14 cellular contexts compared by ENCODE assay signal in genomic region chr17:50265690-50266306, GRCh38. TPM values are rescaled to one million over a fixed set of nuclear protein-coding genes. Genes with fewer than 3 reads are reported as not detected.
DNase-seq lines count a peak whose midpoint lies in the region; ATAC-seq, FAIRE-seq and TF ChIP-seq lines count a peak whose summit lies in the region.
"Had no signal": no experiment of that assay in that cellular context is flagged by ENCODE, and none has a peak within 500 bp of the region (broad histone marks: within the 10 kb centered on the region; RNA-seq: fewer than 3 reads in every experiment).

No MANE protein-coding gene starts in this region.

- H3K18ac ChIP-seq in neuronal stem cell (ENCODE audit: low read length), result peak overlapping the region; percentile 81

- no peak for TF ChIP-seq EP300 in A549 (IDR thresholded peaks at IDR 0.05)

- no peak overlapping the region for H3K23ac ChIP-seq in neuronal stem cell (ENCODE audit: low read depth, low read length, poor library complexity)

- H3K4me1 ChIP-seq in A549 (peaks cover 26% of the 10 kb centered on the region), HCT116 (ENCODE audit: control insufficient read depth in 1 of 2, insufficient read depth in 2 of 2, low read length in 2 of 2) (peaks cover 22 to 30% of the 10 kb centered on the region in 2 experiments), neuronal stem cell (ENCODE audit: control insufficient read depth in 2 of 2, insufficient read depth in 1 of 2, low read depth in 1 of 2, low read length in 2 of 2) (peaks cover 22 to 40% of the 10 kb centered on the region in 2 donors)
- H3K4me1 ChIP-seq: adrenal gland had no signal

- H3K36me3 Mint-ChIP-seq in activated CD4-positive, alpha-beta T cell treated with anti-CD3 and anti-CD28 coated beads, Interleukin-2, amount 10 ng/mL, durations not matched to agents 24 days and 14 days (ENCODE audit: low read depth), result no peaks in the 10 kb centered on the region
- H3K36me3 Mint-ChIP-seq: IgD-negative memory B cell; naive thymus-derived CD8-positive, alpha-beta T cell had no signal

- H3K36me3 ChIP-seq in HCT116 (ENCODE audit: control insufficient read depth in 1 of 2, insufficient read depth in 2 of 2, low read length in 2 of 2), result no peaks in the 10 kb centered on the region
- no peaks in the 10 kb centered on the region for H3K36me3 ChIP-seq in bronchial epithelial cell (ENCODE audit: control insufficient read depth, insufficient read depth, low read length)
- H3K36me3 ChIP-seq in neuronal stem cell (replicated peaks in 1 of 2; ENCODE audit: control insufficient read depth in 2 of 2, insufficient read depth in 2 of 2, low read length in 2 of 2), result no peaks in the 10 kb centered on the region
- H3K36me3 ChIP-seq: adrenal gland, upper lobe of left lung had no signal

- H3K4me2 ChIP-seq in A549 (peak overlapping the region; percentile 66; the same call in 2 of the 3 replicates), HCT116 (ENCODE audit: low read length) (peak overlapping the region; percentile 54), neuronal stem cell (ENCODE audit: insufficient read depth, low read length, poor library complexity, severe bottlenecking) (no peak overlapping the region)

- H3K27ac Mint-ChIP-seq in activated CD4-positive, alpha-beta T cell treated with anti-CD3 and anti-CD28 coated beads, Interleukin-2, amount 10 ng/mL, durations not matched to agents 24 days and 14 days, result no peak overlapping the region

- peak overlapping the region; percentile 99 for H2BK15ac ChIP-seq in neuronal stem cell (ENCODE audit: low read length)

- H2AFZ ChIP-seq in HCT116 (ENCODE audit: low read depth, low read length, poor library complexity, severe bottlenecking), result no peak overlapping the region
- H2AFZ ChIP-seq in neuronal stem cell (ENCODE audit: low read length), result no peak overlapping the region

- H2BK120ac ChIP-seq in neuronal stem cell (ENCODE audit: low read depth, low read length), result peak overlapping the region; percentile 17

- no peaks in the 10 kb centered on the region for H3K9me3 Mint-ChIP-seq in activated CD4-positive, alpha-beta T cell treated with anti-CD3 and anti-CD28 coated beads, Interleukin-2, amount 10 ng/mL, durations not matched to agents 24 days and 14 days
- H3K9me3 Mint-ChIP-seq: naive thymus-derived CD8-positive, alpha-beta T cell had no signal

- peak overlapping the region; percentile 64 for H2BK12ac ChIP-seq in neuronal stem cell (ENCODE audit: low read length)

- DNase-seq in A549 (ENCODE audit: low read depth in 1 of 2, low spot score in 1 of 2) (no peak), HCT116 (ENCODE audit: low read depth, low spot score) (no peak), bronchial epithelial cell (ENCODE audit: low read depth) (no peak), neuronal stem cell (ENCODE audit: low spot score) (no peak), HK-2 (ENCODE audit: unreplicated experiment) (no peak), GM10248 (ENCODE audit: extremely low spot score) (no peak)
- DNase-seq in activated CD4-positive, alpha-beta T cell treated with anti-CD3 and anti-CD28 coated beads, Interleukin-2, amount 10 ng/mL, durations not matched to agents 24 days and 14 days, result no peak
- DNase-seq: naive thymus-derived CD8-positive, alpha-beta T cell; NCI-H1930 had no signal

- peaks cover 11% of the 10 kb centered on the region for H3K27me3 Mint-ChIP-seq in activated CD4-positive, alpha-beta T cell treated with anti-CD3 and anti-CD28 coated beads, Interleukin-2, amount 10 ng/mL, durations not matched to agents 24 days and 14 days

- TF ChIP-seq CTCF in A549 (IDR thresholded peaks at IDR 0.05) (no peak), HCT116 (IDR thresholded peaks at IDR 0.05 in 2 of 3, conservative IDR thresholded peaks at IDR 0.05 in 1 of 3; ENCODE audit: borderline replicate concordance in 1 of 3, insufficient read depth in 1 of 3, low read depth in 2 of 3, low read length in 2 of 3) (no peak), bronchial epithelial cell (IDR thresholded peaks at IDR 0.05; ENCODE audit: insufficient read depth, low read length, severe bottlenecking) (no peak), GM10248 (IDR thresholded peaks at IDR 0.05; ENCODE audit: control extremely low read depth, extremely low read depth, low read depth, missing control alignments) (no peak)

- no peak for ATAC-seq in A549
- ATAC-seq in HCT116, result no peak
- no peak for ATAC-seq in GM18867 (IDR thresholded peaks at IDR 0.05; ENCODE audit: unreplicated experiment)
- ATAC-seq: naive thymus-derived CD8-positive, alpha-beta T cell had no signal

- TF ChIP-seq POLR2A in A549 (IDR thresholded peaks at IDR 0.05; ENCODE audit: low read length) (no peak), HCT116 (IDR thresholded peaks at IDR 0.05; ENCODE audit: borderline replicate concordance, extremely low read depth, insufficient read depth, insufficient read length) (no peak)

- intact Hi-C loops in HCT116 (cut with micrococcal nuclease), result no loop called here
- intact Hi-C loops in activated CD4-positive, alpha-beta T cell treated with anti-CD3 and anti-CD28 coated beads, Interleukin-2, amount 10 ng/mL, durations not matched to agents 24 days and 14 days (cut with micrococcal nuclease), result no loop called here

- no peaks in the 10 kb centered on the region for H3K79me1 ChIP-seq in neuronal stem cell (ENCODE audit: low read depth, low read length)

- H3K27me3 ChIP-seq in HCT116 (ENCODE audit: insufficient read depth, low read length) (no peaks in the 10 kb centered on the region), bronchial epithelial cell (ENCODE audit: control insufficient read depth, insufficient read depth, low read length) (peaks cover 9% of the 10 kb centered on the region), neuronal stem cell (ENCODE audit: control insufficient read depth in 3 of 3, insufficient read depth in 3 of 3, low read depth in 1 of 3, low read length in 3 of 3) (peaks cover 0 to 57% (median 0%) of the 10 kb centered on the region in 3 experiments)
- H3K27me3 ChIP-seq: adrenal gland, upper lobe of left lung had no signal

- H3K4me1 Mint-ChIP-seq in activated CD4-positive, alpha-beta T cell treated with anti-CD3 and anti-CD28 coated beads, Interleukin-2, amount 10 ng/mL, durations not matched to agents 24 days and 14 days, result peaks cover 3% of the 10 kb centered on the region
- H3K4me1 Mint-ChIP-seq: IgD-negative memory B cell; naive thymus-derived CD8-positive, alpha-beta T cell had no signal

- TF ChIP-seq RAD21 in A549 (conservative IDR thresholded peaks at IDR 0.05 in 1 of 2, IDR thresholded peaks at IDR 0.05 in 1 of 2) (no peak), HCT116 (IDR thresholded peaks at IDR 0.05; ENCODE audit: low read depth) (no peak)

- no peaks in the 10 kb centered on the region for H4K20me1 ChIP-seq in HCT116 (ENCODE audit: insufficient read depth)

- H3K27ac ChIP-seq in A549 (peak overlapping the region in 1 of 2 experiments; percentile 82; a peak in 4 of 6 replicates), HCT116 (ENCODE audit: low read depth, low read length) (no peak overlapping the region; the same call in 1 of the 2 replicates), neuronal stem cell (replicated peaks; ENCODE audit: low read length) (no peak overlapping the region)
- H3K27ac ChIP-seq: adrenal gland had no signal

- FAIRE-seq in A549 (lab: Jason Lieb, UNC) (no peak), bronchial epithelial cell (lab: Jason Lieb, UNC) (peak; percentile 97)
- FAIRE-seq: TTC549 had no signal

- H3K4ac ChIP-seq in neuronal stem cell (ENCODE audit: low read length), result no peak overlapping the region

- no TSS peak for BruUV-seq in HCT116 (replicated peaks; lab: Mats Ljungman, UMichigan)

- peak overlapping the region; percentile 6 for H4K91ac ChIP-seq in neuronal stem cell (ENCODE audit: low read depth, low read length, poor library complexity)

- POLR2A ChIA-PET in A549 (lab: Yijun Ruan, JAX) (no interaction called here), HCT116 (lab: Charles Lee) (no interaction called here), GM10248 (lab: Yijun Ruan, JAX) (no interaction called here)

- 88% methylated on average over 10 of the region's 10 CpGs for WGBS in A549 (ENCODE audit: missing lambda C conversion rate)
- no CpG with 5 or more reads among the region's 10 CpGs for WGBS in neuronal stem cell (ENCODE audit: extremely low coverage in 2 of 2, insufficient read length in 2 of 2, insufficient replicate concordance in 1 of 2), 2 donors

- H3K14ac ChIP-seq in neuronal stem cell (ENCODE audit: low read length), result no peak overlapping the region

- H3K79me2 ChIP-seq in HCT116 (ENCODE audit: insufficient read depth, low read length), result no peaks in the 10 kb centered on the region

- H3K9ac ChIP-seq in HCT116 (ENCODE audit: low read length), result no peak overlapping the region
- H3K9ac ChIP-seq in neuronal stem cell (ENCODE audit: low read depth, low read length, poor library complexity), result no peak overlapping the region

- H3K9me2 ChIP-seq in HCT116 (ENCODE audit: insufficient read depth), result no peaks in the 10 kb centered on the region

- RAD21 ChIA-PET in HCT116 (lab: Charles Lee; ENCODE audit: low non-redundant PET in 1 of 2, low total read pairs in 2 of 2, uncharacterized antibody in 2 of 2, unreplicated experiment in 2 of 2), result no interaction called here

- H4K8ac ChIP-seq in neuronal stem cell (ENCODE audit: low read depth, low read length), result no peak overlapping the region

- H3K4me3 ChIP-seq in A549 (no peak overlapping the region), HCT116 (replicated peaks in 1 of 2; ENCODE audit: low read depth in 1 of 2, low read length in 2 of 2) (no peak overlapping the region), bronchial epithelial cell (ENCODE audit: low read depth, low read length) (no peak overlapping the region), neuronal stem cell (ENCODE audit: low read length in 2 of 2) (no peak overlapping the region)
- H3K4me3 ChIP-seq: adrenal gland, upper lobe of left lung had no signal

- peak overlapping the region; percentile 89 for H2AK5ac ChIP-seq in neuronal stem cell (ENCODE audit: low read depth, low read length)

- CTCF ChIA-PET in A549 (lab: Yijun Ruan, JAX) (interaction anchor here (0.9 to 41.2 kb wide), 11 partner anchors 9 to 104 kb away, joined by 3 to 1256 read pairs (median 7); partner anchors contain the start of genes COL1A1 and TMEM92), HCT116 (lab: Charles Lee) (interaction anchor here (1.8 to 1.9 kb wide), 2 partner anchors 9 to 65 kb away, joined by 7 to 15 read pairs; partner anchors contain the start of genes COL1A1 and TMEM92), GM10248 (lab: Yijun Ruan, JAX) (interaction anchor here (1.3 to 6.8 kb wide), 4 partner anchors 9 to 96 kb away, joined by 4 to 91 read pairs (median 5); partner anchors contain the start of genes COL1A1 and TMEM92)

- H3K9me3 ChIP-seq in A549 (no peaks in the 10 kb centered on the region), HCT116 (ENCODE audit: control insufficient read depth in 1 of 2, insufficient read depth in 1 of 2, low read depth in 1 of 2, low read length in 2 of 2) (no peaks in the 10 kb centered on the region), neuronal stem cell (replicated peaks in 1 of 2; ENCODE audit: control insufficient read depth in 2 of 2, insufficient read depth in 1 of 2, low read depth in 1 of 2, low read length in 2 of 2) (no peaks in the 10 kb centered on the region)
- H3K9me3 ChIP-seq: adrenal gland, upper lobe of left lung had no signal

- no peak overlapping the region for H2BK5ac ChIP-seq in neuronal stem cell (ENCODE audit: low read length)

- no peak overlapping the region for H3K4me3 Mint-ChIP-seq in activated CD4-positive, alpha-beta T cell treated with anti-CD3 and anti-CD28 coated beads, Interleukin-2, amount 10 ng/mL, durations not matched to agents 24 days and 14 days
- H3K4me3 Mint-ChIP-seq: IgD-negative memory B cell; naive thymus-derived CD8-positive, alpha-beta T cell had no signal

RNA-seq across cellular contexts. Expression of gene TMEM92, which starts 8.5 kb away (rescaled TPM):
- 10.3 and 11.9 TPM in 2 replicates for polyA plus RNA-seq in A549 (2011; rRNA removed)
- polyA plus RNA-seq in A549 (2012; cell fraction: cytosol; rRNA removed), result 14.4 and 16.7 TPM in 2 replicates
- 17.9 and 18.6 TPM in 2 replicates for polyA plus RNA-seq in A549 (2012; cell fraction: nucleus; rRNA removed)
- 22.7 to 27.5 TPM (median 25.1 TPM) in 3 replicates for polyA plus RNA-seq in A549 (2017; fragmentation: RNase III; extraction: RNeasy Plus Mini Kit Qiagen cat#74134 plus additional on column Dnase treatment)
- polyA minus RNA-seq in A549 (2011; rRNA and poly(A)+ RNA removed), result 11.4 and 13.0 TPM in 2 replicates
- total RNA-seq in HCT116 (2021; ENCODE audit: unreplicated experiment), result 6.6 TPM
- 6.4 and 11.3 TPM in 2 replicates for polyA plus RNA-seq in HCT116 (2012)
- total RNA-seq in bronchial epithelial cell, result 0.26 and 0.64 TPM in 2 replicates
- 5.0 TPM for polyA plus RNA-seq in neuronal stem cell (2013, experiment 1 of 2)
- 5.5 TPM for polyA plus RNA-seq in neuronal stem cell (2013, experiment 2 of 2)
- 0.44 and 0.47 TPM in 2 replicates for total RNA-seq in activated CD4-positive, alpha-beta T cell treated with anti-CD3 and anti-CD28 coated beads, Interleukin-2, amount 10 ng/mL, durations not matched to agents 24 days and 14 days
- total RNA-seq: adrenal gland; naive thymus-derived CD8-positive, alpha-beta T cell had no signal
- polyA plus RNA-seq: IgD-negative memory B cell; naive thymus-derived CD8-positive, alpha-beta T cell had no signal
